21 cellular contexts compared by ENCODE assay signal in genomic region chr22:28408702-28409101, GRCh38.
DNase-seq lines count a peak whose midpoint lies in the region; ATAC-seq, FAIRE-seq and TF ChIP-seq lines count a peak whose summit lies in the region.
"Had no signal": no experiment of that assay in that cellular context is flagged by ENCODE, and none has a peak within 500 bp of the region (broad histone marks: within the 10 kb centered on the region; RNA-seq: fewer than 3 reads in every experiment).

No MANE protein-coding gene starts in this region.

- peaks cover 39% of the 10 kb centered on the region for H3K36me3 Mint-ChIP-seq in nephron progenitor cell (ENCODE audit: low read depth)
- H3K36me3 Mint-ChIP-seq in activated CD8-positive, alpha-beta memory T cell treated with anti-CD3 and anti-CD28 coated beads, Interleukin-2, amount 10 ng/mL, durations not matched to agents 7 days and 5 days = peaks cover 3% of the 10 kb centered on the region
- H3K36me3 Mint-ChIP-seq: IgD-negative memory B cell had no signal

- peak overlapping the region; percentile 85 for H3K27ac Mint-ChIP-seq in nephron progenitor cell
- H3K27ac Mint-ChIP-seq in activated CD8-positive, alpha-beta memory T cell treated with anti-CD3 and anti-CD28 coated beads, Interleukin-2, amount 10 ng/mL, durations not matched to agents 7 days and 5 days = no peak overlapping the region
- H3K27ac Mint-ChIP-seq: B cell, GM23338, IgD-negative memory B cell had no signal

- peak; percentile 45 for DNase-seq in NCI-H82 (lab: John Stamatoyannopoulos, UW)
- no peak for DNase-seq in NCI-H82 treated with DMSO at 0.1 percent for 48 hours (lab: John Stamatoyannopoulos, UW; ENCODE audit: unreplicated experiment)
- DNase-seq in NCI-H446 treated with DMSO at 0.1 percent for 48 hours (lab: John Stamatoyannopoulos, UW) = peak; percentile 51
- no peak for DNase-seq in nephron progenitor cell
- no peak for DNase-seq in NOMO-1 treated with DMSO at 0.1 percent for 48 hours (lab: John Stamatoyannopoulos, UW; ENCODE audit: unreplicated experiment)
- DNase-seq in activated CD8-positive, alpha-beta memory T cell treated with anti-CD3 and anti-CD28 coated beads, Interleukin-2, amount 10 ng/mL, durations not matched to agents 7 days and 5 days = no peak
- DNase-seq: HCEC 1CT, Karpas-422, NCI-H1048, NCI-H1436 treated with DMSO at 0.1 percent for 48 hours, NCI-H2029 treated with DMSO at 0.1 percent for 48 hours, NCI-H2227 treated with DMSO at 0.1 percent for 48 hours, NCI-H526 had no signal

- no peak overlapping the region for H3K4me3 Mint-ChIP-seq in nephron progenitor cell
- no peak overlapping the region for H3K4me3 Mint-ChIP-seq in activated CD8-positive, alpha-beta memory T cell treated with anti-CD3 and anti-CD28 coated beads, Interleukin-2, amount 10 ng/mL, durations not matched to agents 7 days and 5 days
- H3K4me3 Mint-ChIP-seq: B cell, GM23338, IgD-negative memory B cell had no signal

- ATAC-seq in GM18505 (IDR thresholded peaks at IDR 0.05; ENCODE audit: unreplicated experiment) = no peak
- no peak for ATAC-seq in activated CD8-positive, alpha-beta memory T cell treated with anti-CD3 and anti-CD28 coated beads, Interleukin-2, amount 10 ng/mL, durations not matched to agents 7 days and 5 days
- ATAC-seq: GM23338, Right ventricle myocardium inferior had no signal

- TF ChIP-seq CTCF in nephron progenitor cell (IDR thresholded peaks at IDR 0.05) = no peak

- H3K4me1 Mint-ChIP-seq in nephron progenitor cell = peaks cover 42% of the 10 kb centered on the region
- peaks cover 3% of the 10 kb centered on the region for H3K4me1 Mint-ChIP-seq in activated CD8-positive, alpha-beta memory T cell treated with anti-CD3 and anti-CD28 coated beads, Interleukin-2, amount 10 ng/mL, durations not matched to agents 7 days and 5 days
- H3K4me1 Mint-ChIP-seq: B cell, IgD-negative memory B cell had no signal

- FAIRE-seq in endometrium (lab: Jason Lieb, UNC) = peak; percentile 23
- FAIRE-seq: HTR-8/SVneo, RCC 7860 had no signal

- TF ChIP-seq POLR2A in GM18505 (IDR thresholded peaks at IDR 0.05; ENCODE audit: borderline replicate concordance, extremely low read depth, insufficient read depth, insufficient read length) = no peak

- H3K9me3 Mint-ChIP-seq in nephron progenitor cell = peaks cover 24% of the 10 kb centered on the region
- no peaks in the 10 kb centered on the region for H3K9me3 Mint-ChIP-seq in activated CD8-positive, alpha-beta memory T cell treated with anti-CD3 and anti-CD28 coated beads, Interleukin-2, amount 10 ng/mL, durations not matched to agents 7 days and 5 days (ENCODE audit: low read depth)
- H3K9me3 Mint-ChIP-seq: IgD-negative memory B cell had no signal

- H3K27me3 Mint-ChIP-seq in nephron progenitor cell (ENCODE audit: low read depth, poor library complexity) = no peaks in the 10 kb centered on the region
- H3K27me3 Mint-ChIP-seq in activated CD8-positive, alpha-beta memory T cell treated with anti-CD3 and anti-CD28 coated beads, Interleukin-2, amount 10 ng/mL, durations not matched to agents 7 days and 5 days = peaks cover 29% of the 10 kb centered on the region

- CTCF ChIA-PET in activated CD8-positive, alpha-beta memory T cell treated with anti-CD3 and anti-CD28 coated beads, Interleukin-2, amount 10 ng/mL, durations not matched to agents 7 days and 5 days (lab: Charles Lee) = interaction anchor here (0.9 kb wide), 1 partner anchor 9 kb away, joined by 3 read pairs; no protein-coding TSS in a partner anchor

Comparison
In these comparisons a context has a peak if more than half of its experiments do, and no peak if none do; other contexts are left out.
1. DNase-seq: peak in NCI-H82 (single experiment) and NCI-H446 treated with DMSO at 0.1 percent for 48 hours (single experiment); none in NCI-H82 treated with DMSO at 0.1 percent for 48 hours (single experiment), nephron progenitor cell (single experiment), NOMO-1 treated with DMSO at 0.1 percent for 48 hours (single experiment) and activated CD8-positive, alpha-beta memory T cell treated with anti-CD3 and anti-CD28 coated beads, Interleukin-2, amount 10 ng/mL, durations not matched to agents 7 days and 5 days (single experiment).